In the genomic region with DNA sequence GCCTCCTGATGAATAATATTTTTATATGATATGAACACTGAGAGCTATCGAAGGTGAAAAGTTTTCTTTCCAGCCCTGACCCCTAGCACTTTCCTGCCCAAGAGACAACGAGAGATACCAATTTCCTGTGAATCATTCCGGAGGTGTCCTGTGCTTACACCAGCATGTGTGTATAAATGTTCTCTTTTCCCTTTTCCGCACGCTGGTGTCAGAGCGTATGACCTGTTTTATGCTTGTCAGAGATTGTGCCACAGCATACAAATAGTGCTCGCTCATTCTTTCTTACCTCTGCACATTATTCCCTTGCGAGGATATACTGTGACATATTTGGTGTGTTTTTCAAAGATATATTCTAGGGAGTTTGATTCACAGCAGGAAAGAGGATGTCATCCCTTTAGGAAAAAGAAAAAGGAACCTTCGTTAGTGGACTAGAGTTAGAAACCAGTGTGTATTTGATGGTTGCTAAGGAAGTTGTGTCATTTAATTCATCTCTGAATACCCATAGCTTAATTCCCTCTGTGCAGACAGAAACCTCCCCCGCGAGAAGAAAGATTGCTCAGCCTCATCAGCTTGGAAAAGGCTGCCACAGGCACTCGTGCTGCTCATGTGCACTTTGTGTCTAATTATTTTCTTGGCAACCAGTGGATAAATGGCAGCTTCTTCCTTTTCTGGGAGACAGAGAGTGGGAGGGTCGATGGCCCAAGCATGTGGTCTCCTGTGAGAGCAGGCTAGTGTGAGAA, we compare ENCODE assay signal across 1 cellular context.
TF ChIP-seq lines count a peak whose summit lies in the region.

No MANE protein-coding gene starts in this region.

TF ChIP-seq in endothelial cell of umbilical vein, 7 proteins besides CTCF, POLR2A, EP300 and RAD21:
- TF ChIP-seq JUN (IDR thresholded peaks at IDR 0.05; ENCODE audit: borderline replicate concordance, insufficient read depth, insufficient read length, low read depth) (peak; percentile 60), POLR2AphosphoS5 (IDR thresholded peaks at IDR 0.05; ENCODE audit: insufficient read depth, low read depth, low read length) (no peak)
